12 cellular contexts compared by ENCODE assay signal in genomic region chr14:103909531-103910261, GRCh38. TPM values are rescaled to one million over a fixed set of nuclear protein-coding genes. Genes with fewer than 3 reads are reported as not detected.
A peak's percentile ranks its signal among the peaks of the same experiment; 100 is the strongest.
DNase-seq lines count a peak whose midpoint lies in the region; ATAC-seq and TF ChIP-seq lines count a peak whose summit lies in the region.
"Had no signal": no experiment of that assay in that cellular context is flagged by ENCODE, and none has a peak within 500 bp of the region (broad histone marks: within the 10 kb centered on the region; RNA-seq: fewer than 3 reads in every experiment).

No MANE protein-coding gene starts in this region.

- H3K4me3 ChIP-seq in IMR-90 (ENCODE audit: insufficient read depth, low read depth, low read length) = no peak overlapping the region
- H3K4me3 ChIP-seq in effector memory CD4-positive, alpha-beta T cell (ENCODE audit: insufficient read depth, low read depth, low read length, poor library complexity, severe bottlenecking) = peak overlapping the region; percentile 17

- no peaks in the 10 kb centered on the region for H3K9me1 ChIP-seq in IMR-90 (ENCODE audit: insufficient read depth, low read length)

- no peak overlapping the region for H3K9ac ChIP-seq in IMR-90 (ENCODE audit: low read depth, low read length)

- in situ Hi-C loops in IMR-90 (cut with MboI; ENCODE audit: low sequenced_read_pairs) = loop anchor here (10.0 kb wide), 1 partner anchor 335 kb away; no protein-coding TSS in a partner anchor

- no peak overlapping the region for H4K91ac ChIP-seq in IMR-90 (ENCODE audit: insufficient read depth, low read depth, low read length)

- H2AFZ ChIP-seq in IMR-90 (replicated peaks; ENCODE audit: low read length, poor library complexity) = peak overlapping the region; percentile 71

- no peak overlapping the region for H3K4me2 ChIP-seq in IMR-90 (ENCODE audit: low read depth, low read length)

- no peak for TF ChIP-seq RAD21 in IMR-90 (IDR thresholded peaks at IDR 0.05; ENCODE audit: low read length)

- no peak for TF ChIP-seq CTCF in CD4-positive, alpha-beta T cell (IDR thresholded peaks at IDR 0.05)
- TF ChIP-seq CTCF in IMR-90 (conservative IDR thresholded peaks at IDR 0.05; ENCODE audit: low read depth, low read length) (no peak), natural killer cell (IDR thresholded peaks at IDR 0.05) (no peak), omental fat pad (IDR thresholded peaks at IDR 0.05) (no peak)

- H3K9me3 Mint-ChIP-seq in CD4-positive, alpha-beta T cell = no peaks in the 10 kb centered on the region
- H3K9me3 Mint-ChIP-seq in natural killer cell = no peaks in the 10 kb centered on the region
- H3K9me3 Mint-ChIP-seq: naive B cell had no signal

- H3K4ac ChIP-seq in IMR-90 (ENCODE audit: low read depth, low read length) = no peak overlapping the region

- H2BK20ac ChIP-seq in IMR-90 (ENCODE audit: low read depth, low read length) = no peak overlapping the region

- H3K27ac Mint-ChIP-seq in CD4-positive, alpha-beta T cell = peak overlapping the region; percentile 86
- H3K27ac Mint-ChIP-seq in natural killer cell = peak overlapping the region; percentile 56 to 86

- peaks cover 27% of the 10 kb centered on the region for H3K4me1 Mint-ChIP-seq in CD4-positive, alpha-beta T cell (ENCODE audit: low read depth)
- peaks cover 19 to 28% of the 10 kb centered on the region in 2 donors for H3K4me1 Mint-ChIP-seq in natural killer cell

- H4K5ac ChIP-seq in IMR-90 (ENCODE audit: low read depth, low read length) = no peak overlapping the region

- no peak overlapping the region for H2BK120ac ChIP-seq in IMR-90 (ENCODE audit: low read depth, low read length)

- H3K56ac ChIP-seq in IMR-90 (ENCODE audit: extremely low read depth, insufficient read depth, low read length) = no peak overlapping the region

- no peak overlapping the region for H2AK5ac ChIP-seq in IMR-90 (ENCODE audit: low read depth, low read length)

- H2BK5ac ChIP-seq in IMR-90 (ENCODE audit: low read depth, low read length, poor library complexity, severe bottlenecking) = no peak overlapping the region

- H3K9me3 ChIP-seq in CD4-positive, alpha-beta T cell (ENCODE audit: control insufficient read depth, low read length) = no peaks in the 10 kb centered on the region
- H3K9me3 ChIP-seq in IMR-90 (ENCODE audit: control insufficient read depth, insufficient read depth, low read length) = no peaks in the 10 kb centered on the region
- no peaks in the 10 kb centered on the region for H3K9me3 ChIP-seq in effector memory CD4-positive, alpha-beta T cell (ENCODE audit: control insufficient read depth, low read length)

- intact Hi-C loops in CD4-positive, alpha-beta T cell (cut with DNase I, micrococcal nuclease) = loop anchor here (1.0 to 2.0 kb wide), 2 partner anchors 101 to 337 kb away; no protein-coding TSS in a partner anchor
- intact Hi-C loops in IMR-90 (cut with micrococcal nuclease) (loop anchor here (1.0 to 5.0 kb wide), 3 partner anchors 101 to 337 kb away; partner anchors contain the start of genes XRCC3 and ZFYVE21), natural killer cell (cut with micrococcal nuclease) (loop anchor here (1.0 kb wide), 1 partner anchor 101 kb away; no protein-coding TSS in a partner anchor)

- CTCF ChIA-PET in CD4-positive, alpha-beta T cell (lab: Charles Lee) = interaction anchor here (0.6 to 3.2 kb wide), 14 partner anchors 9 to 117 kb away, joined by 3 to 34 read pairs (median 4); a partner anchor contains a TSS
- CTCF ChIA-PET in IMR-90 (lab: Yijun Ruan, JAX) = interaction anchor here (0.5 to 1.5 kb wide), 4 partner anchors 9 to 101 kb away, joined by 4 read pairs; no protein-coding TSS in a partner anchor

- H3K4me1 ChIP-seq in IMR-90 (ENCODE audit: control insufficient read depth, insufficient read depth, low read length) = no peaks in the 10 kb centered on the region; the same call in 1 of the 2 replicates
- H3K4me1 ChIP-seq in effector memory CD4-positive, alpha-beta T cell (ENCODE audit: control insufficient read depth, insufficient read depth, low read length, poor library complexity, severe bottlenecking) = no peaks in the 10 kb centered on the region

- no peak for ATAC-seq in CD4-positive, alpha-beta T cell (ENCODE audit: poor library complexity)
- ATAC-seq in IMR-90 (ENCODE audit: low read depth) (no peak), natural killer cell (peak; percentile 84 to 86 (median 85)), omental fat pad (ENCODE audit: low FRiP score) (no peak), HG02759 (IDR thresholded peaks at IDR 0.05; ENCODE audit: unreplicated experiment) (no peak)

- BruUV-seq in IMR-90 (replicated peaks; lab: Mats Ljungman, UMichigan) = no TSS peak

- peaks cover 17% of the 10 kb centered on the region for H3K36me3 ChIP-seq in IMR-90 (ENCODE audit: control insufficient read depth, insufficient read depth, low read length)
- H3K36me3 ChIP-seq in effector memory CD4-positive, alpha-beta T cell (ENCODE audit: control insufficient read depth, insufficient read depth, low read length) = peaks cover 34% of the 10 kb centered on the region

- H4K8ac ChIP-seq in IMR-90 (ENCODE audit: low read depth in 2 of 2, low read length in 2 of 2) = no peak overlapping the region

- no peak overlapping the region for H2BK15ac ChIP-seq in IMR-90 (ENCODE audit: low read depth, low read length)

- no peaks in the 10 kb centered on the region for H3K27me3 ChIP-seq in CD4-positive, alpha-beta T cell (ENCODE audit: control insufficient read depth, insufficient read depth, low read length)
- H3K27me3 ChIP-seq in IMR-90 (ENCODE audit: control insufficient read depth, insufficient read depth, low read length) = no peaks in the 10 kb centered on the region
- H3K27me3 ChIP-seq in effector memory CD4-positive, alpha-beta T cell (replicated peaks; ENCODE audit: control insufficient read depth, insufficient read depth, low read length, poor library complexity, severe bottlenecking) = no peaks in the 10 kb centered on the region

- 73% methylated on average over 3 of the region's 26 CpGs; no CpG with 5 or more reads in 1 of the 2 experiments for WGBS in IMR-90 (ENCODE audit: extremely low coverage in 2 of 2, insufficient read length in 1 of 2), 2 experiments

- no peak for TF ChIP-seq POLR2A in IMR-90 (IDR thresholded peaks at IDR 0.05; ENCODE audit: low read depth, low read length)

- peak overlapping the region; percentile 62 for H3K27ac ChIP-seq in CD4-positive, alpha-beta T cell (ENCODE audit: low read depth, low read length)
- no peak overlapping the region for H3K27ac ChIP-seq in IMR-90 (ENCODE audit: insufficient read depth, low read length)
- no peak overlapping the region for H3K27ac ChIP-seq in effector memory CD4-positive, alpha-beta T cell (ENCODE audit: insufficient read depth, low read length, poor library complexity, severe bottlenecking)
- H3K27ac ChIP-seq: WERI-Rb-1 had no signal

- dilution Hi-C loops in IMR-90 (cut with HindIII; ENCODE audit: low sequenced_read_pairs, unreplicated experiment) = no loop called here

- H3K18ac ChIP-seq in IMR-90 (ENCODE audit: low read depth, low read length) = no peak overlapping the region

- H2AK9ac ChIP-seq in IMR-90 (replicated peaks; ENCODE audit: low read depth, low read length, poor library complexity) = no peak overlapping the region

- H3K14ac ChIP-seq in IMR-90 (replicated peaks; ENCODE audit: low read depth, low read length) = no peak overlapping the region

- POLR2A ChIA-PET in CD4-positive, alpha-beta T cell (lab: Charles Lee) = interaction anchor here (0.6 to 1.4 kb wide), 4 partner anchors 9 to 281 kb away, joined by 3 to 10 read pairs (median 3); partner anchors contain the start of gene KLC1
- POLR2A ChIA-PET in IMR-90 (lab: Charles Lee; ENCODE audit: unreplicated experiment) = no interaction called here

- H3K27me3 Mint-ChIP-seq in CD4-positive, alpha-beta T cell = no peaks in the 10 kb centered on the region
- H3K27me3 Mint-ChIP-seq in natural killer cell (ENCODE audit: low read depth in 2 of 2) = no peaks in the 10 kb centered on the region

- H3K36me3 Mint-ChIP-seq in CD4-positive, alpha-beta T cell (ENCODE audit: low read depth) = peaks cover 35% of the 10 kb centered on the region
- H3K36me3 Mint-ChIP-seq in natural killer cell = peaks cover 3% of the 10 kb centered on the region

- H4K20me1 ChIP-seq in IMR-90 (ENCODE audit: insufficient read depth, low read length) = no peaks in the 10 kb centered on the region

- H3K79me1 ChIP-seq in IMR-90 (ENCODE audit: low read depth in 1 of 2, low read length in 2 of 2) = peaks cover 0 to 5% of the 10 kb centered on the region in 2 experiments; a peak in 1 of 4 replicates

- peak overlapping the region; percentile 78 for H3K4me3 Mint-ChIP-seq in CD4-positive, alpha-beta T cell
- H3K4me3 Mint-ChIP-seq in natural killer cell = peak overlapping the region; percentile 83

- no peak overlapping the region for H3K23ac ChIP-seq in IMR-90 (ENCODE audit: low read depth, low read length)

- no peak for DNase-seq in CD4-positive, alpha-beta T cell
- DNase-seq in IMR-90 (no peak), natural killer cell (no peak), GM03348 (ENCODE audit: low spot score) (no peak), omental fat pad (ENCODE audit: low spot score) (no peak), NCI-H2081 (lab: John Stamatoyannopoulos, UW) (no peak)
- DNase-seq in effector memory CD4-positive, alpha-beta T cell = no peak

TF ChIP-seq in IMR-90, 13 proteins besides CTCF, POLR2A, EP300 and RAD21:
- TF ChIP-seq MAZ (IDR thresholded peaks at IDR 0.05; ENCODE audit: borderline replicate concordance, low read depth, low read length) = no peak
- no peak for TF ChIP-seq MXI1 (IDR thresholded peaks at IDR 0.05; ENCODE audit: borderline replicate concordance, low read depth, low read length)
- no peak for TF ChIP-seq SMC3 (IDR thresholded peaks at IDR 0.05; ENCODE audit: low read depth, low read length)
- no peak for TF ChIP-seq MAFK (IDR thresholded peaks at IDR 0.05; ENCODE audit: low read depth, low read length)
- TF ChIP-seq RFX5 (IDR thresholded peaks at IDR 0.05; ENCODE audit: low read depth, low read length) = no peak
- TF ChIP-seq RCOR1 (IDR thresholded peaks at IDR 0.05; ENCODE audit: insufficient replicate concordance, low read length) = no peak
- no peak for TF ChIP-seq NFE2L2 (IDR thresholded peaks at IDR 0.05; ENCODE audit: low read depth, low read length)

RNA-seq across cellular contexts. Expression of gene TDRD9, which starts 18.6 kb away (rescaled TPM):
- under 1 TPM; 0.17 to 0.27 TPM for total RNA-seq in CD4-positive, alpha-beta T cell
- total RNA-seq in IMR-90 (2012; rRNA removed) (under 0.01 and 0.18 TPM in 2 replicates), natural killer cell (1 to 10 TPM in 2 of 3 donors, under 1 TPM in 1; 0.75 to 2.2 (median 1.4) TPM), omental fat pad (1 to 10 TPM in 2 of 4 donors, under 1 TPM in 2; 0.28 to 8.0 (median 1.1) TPM)
- polyA plus RNA-seq in IMR-90 (2012; rRNA removed) = 0.07 and 0.09 TPM in 2 replicates
- polyA plus RNA-seq in IMR-90 (2012; cell fraction: cytosol; rRNA removed) = 0.02 and 0.51 TPM in 2 replicates
- polyA plus RNA-seq in IMR-90 (2012; cell fraction: nucleus; rRNA removed; ENCODE audit: low replicate concordance) = 0.10 and 0.30 TPM in 2 replicates

RNA-seq across cellular contexts. Expression of gene RD3L, which starts 32.6 kb away (rescaled TPM):
- total RNA-seq in CD4-positive, alpha-beta T cell = not detected
- total RNA-seq in IMR-90 (2012; rRNA removed) (not detected in 2 replicates), natural killer cell (not detected), omental fat pad (not detected)
- polyA plus RNA-seq in IMR-90 (2012; rRNA removed) = not detected in 2 replicates
- not detected in 2 replicates for polyA plus RNA-seq in IMR-90 (2012; cell fraction: cytosol; rRNA removed)
- polyA plus RNA-seq in IMR-90 (2012; cell fraction: nucleus; rRNA removed; ENCODE audit: low replicate concordance) = not detected in 2 replicates
- total RNA-seq: glomerular endothelial cell, urinary bladder had no signal

Comparison
In these comparisons a context has a peak if more than half of its experiments do, and no peak if none do; other contexts are left out.
1. ATAC-seq: peak in natural killer cell (3 of 3); none in CD4-positive, alpha-beta T cell (single experiment), IMR-90 (single experiment), omental fat pad (single experiment) and HG02759 (single experiment).